8 cellular contexts compared by ENCODE assay signal in the genomic region with DNA sequence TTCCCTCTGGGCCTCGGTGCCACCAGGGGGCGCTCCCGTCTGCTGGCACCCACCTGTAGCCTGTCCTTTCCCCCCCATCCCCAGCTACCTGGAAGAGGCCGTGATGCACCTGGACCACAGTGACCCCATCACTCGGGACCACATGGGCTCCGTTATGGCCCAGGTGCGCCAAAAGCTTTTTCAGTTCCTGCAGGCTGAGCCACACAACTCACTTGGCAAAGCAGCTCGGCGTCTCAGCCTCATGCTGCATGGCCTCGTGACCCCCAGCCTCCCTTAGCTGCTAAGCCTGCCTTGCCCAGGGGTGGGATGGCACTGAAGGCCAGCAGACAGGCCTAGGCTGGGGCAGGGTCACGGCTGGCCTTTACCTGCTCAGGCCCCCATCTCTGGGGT. TPM values are rescaled to one million over a fixed set of nuclear protein-coding genes. Genes with fewer than 3 reads are reported as not detected.
DNase-seq lines count a peak whose midpoint lies in the region; ATAC-seq, FAIRE-seq and TF ChIP-seq lines count a peak whose summit lies in the region.

No MANE protein-coding gene starts in this region.

- H3K9me3 ChIP-seq in neuronal stem cell (replicated peaks in 1 of 2; ENCODE audit: control insufficient read depth in 2 of 2, insufficient read depth in 1 of 2, low read depth in 1 of 2, low read length in 2 of 2) = peaks cover 0 to 1% of the 10 kb centered on the region in 2 donors
- no peaks in the 10 kb centered on the region for H3K9me3 ChIP-seq in mesenchymal stem cell (ENCODE audit: control insufficient read depth, low read length)

- peak; percentile 93 for TF ChIP-seq CTCF in epithelial cell of esophagus (IDR thresholded peaks at IDR 0.05; ENCODE audit: insufficient read depth, low read depth, low read length, missing control alignments)

- peak; percentile 93 for FAIRE-seq in GM12891 (lab: Jason Lieb, UNC)

- H3K4me3 ChIP-seq in epithelial cell of esophagus (ENCODE audit: low read length) (no peak overlapping the region), neuronal stem cell (ENCODE audit: low read length in 2 of 2) (no peak overlapping the region), mesenchymal stem cell (ENCODE audit: insufficient read depth in 1 of 2, low read depth in 1 of 2, low read length in 2 of 2) (peak overlapping the region in 1 of 2 experiments; percentile 20)

- H3K79me1 ChIP-seq in neuronal stem cell (ENCODE audit: low read depth, low read length) = peaks cover 5% of the 10 kb centered on the region
- H3K79me1 ChIP-seq in mesenchymal stem cell (replicated peaks; ENCODE audit: low read length, poor library complexity, severe bottlenecking) = peaks cover 20% of the 10 kb centered on the region

- H2BK12ac ChIP-seq in neuronal stem cell (ENCODE audit: low read length) (no peak overlapping the region), mesenchymal stem cell (ENCODE audit: low read length in 2 of 2) (no peak overlapping the region)

- WGBS in neuronal stem cell (ENCODE audit: extremely low coverage in 2 of 2, insufficient read length in 2 of 2, insufficient replicate concordance in 1 of 2), 2 donors = no CpG with 5 or more reads among the region's 11 CpGs
- WGBS in mesenchymal stem cell = 60% methylated on average over 11 of the region's 11 CpGs

- H3K36me3 ChIP-seq in neuronal stem cell (replicated peaks in 1 of 2; ENCODE audit: control insufficient read depth in 2 of 2, insufficient read depth in 2 of 2, low read length in 2 of 2) = peaks cover 49 to 62% of the 10 kb centered on the region in 2 donors
- H3K36me3 ChIP-seq in mesenchymal stem cell (ENCODE audit: control insufficient read depth in 1 of 2, insufficient read depth in 2 of 2, low read depth in 1 of 2, low read length in 2 of 2) = peaks cover 56 to 89% of the 10 kb centered on the region in 2 experiments

- H2BK120ac ChIP-seq in neuronal stem cell (ENCODE audit: low read depth, low read length) = no peak overlapping the region
- no peak overlapping the region for H2BK120ac ChIP-seq in mesenchymal stem cell (ENCODE audit: low read depth, low read length)

- no peak for ATAC-seq in HG03432 (IDR thresholded peaks at IDR 0.05; ENCODE audit: unreplicated experiment)

- no peak overlapping the region for H2BK5ac ChIP-seq in neuronal stem cell (ENCODE audit: low read length)
- H2BK5ac ChIP-seq in mesenchymal stem cell (ENCODE audit: low read depth, low read length, poor library complexity, severe bottlenecking) = no peak overlapping the region

- H3K23ac ChIP-seq in neuronal stem cell (ENCODE audit: low read depth, low read length, poor library complexity) (peak overlapping the region; percentile 16), mesenchymal stem cell (ENCODE audit: low read length in 2 of 2) (no peak overlapping the region)

- H2AFZ ChIP-seq in neuronal stem cell (ENCODE audit: low read length) (no peak overlapping the region), mesenchymal stem cell (ENCODE audit: low read depth, low read length) (no peak overlapping the region)

- H3K18ac ChIP-seq in neuronal stem cell (ENCODE audit: low read length) (peak overlapping the region; percentile 12), mesenchymal stem cell (ENCODE audit: low read depth in 1 of 2, low read length in 2 of 2) (no peak overlapping the region)

- H2BK15ac ChIP-seq in neuronal stem cell (ENCODE audit: low read length) = no peak overlapping the region
- H2BK15ac ChIP-seq in mesenchymal stem cell (ENCODE audit: low read depth, poor library complexity, severe bottlenecking) = no peak overlapping the region

- H3K4me1 ChIP-seq in neuronal stem cell (ENCODE audit: control insufficient read depth in 2 of 2, insufficient read depth in 1 of 2, low read depth in 1 of 2, low read length in 2 of 2) (peaks cover 0 to 3% of the 10 kb centered on the region in 2 donors), mesenchymal stem cell (ENCODE audit: control insufficient read depth, insufficient read depth, low read depth, low read length) (peaks cover 9% of the 10 kb centered on the region)

- no peak overlapping the region for H3K14ac ChIP-seq in neuronal stem cell (ENCODE audit: low read length)
- no peak overlapping the region for H3K14ac ChIP-seq in mesenchymal stem cell (ENCODE audit: low read length in 2 of 2)

- TF ChIP-seq POLR2A in GM12891 (IDR thresholded peaks at IDR 0.05; ENCODE audit: low read depth, low read length) = no peak

- no peaks in the 10 kb centered on the region for H3K27me3 ChIP-seq in neuronal stem cell (ENCODE audit: control insufficient read depth in 3 of 3, insufficient read depth in 3 of 3, low read depth in 1 of 3, low read length in 3 of 3)
- no peaks in the 10 kb centered on the region for H3K27me3 ChIP-seq in mesenchymal stem cell (ENCODE audit: control insufficient read depth in 1 of 2, insufficient read depth in 1 of 2, low read length in 2 of 2)

- H3K4ac ChIP-seq in neuronal stem cell (ENCODE audit: low read length) (no peak overlapping the region), mesenchymal stem cell (ENCODE audit: low read depth in 1 of 2, low read length in 2 of 2) (no peak overlapping the region)

- H4K8ac ChIP-seq in neuronal stem cell (ENCODE audit: low read depth, low read length) (no peak overlapping the region), mesenchymal stem cell (ENCODE audit: low read length) (no peak overlapping the region)

- H2AK5ac ChIP-seq in neuronal stem cell (ENCODE audit: low read depth, low read length) = no peak overlapping the region
- no peak overlapping the region for H2AK5ac ChIP-seq in mesenchymal stem cell (ENCODE audit: low read length, severe bottlenecking)

- H3K27ac ChIP-seq in neuronal stem cell (replicated peaks; ENCODE audit: low read length) (peak overlapping the region; percentile 42), mesenchymal stem cell (ENCODE audit: low read length, poor library complexity, severe bottlenecking) (no peak overlapping the region)

- H3K4me2 ChIP-seq in neuronal stem cell (ENCODE audit: insufficient read depth, low read length, poor library complexity, severe bottlenecking) (no peak overlapping the region), mesenchymal stem cell (ENCODE audit: low read length, poor library complexity, severe bottlenecking) (no peak overlapping the region)

- H4K91ac ChIP-seq in neuronal stem cell (ENCODE audit: low read depth, low read length, poor library complexity) (no peak overlapping the region), mesenchymal stem cell (ENCODE audit: low read length) (no peak overlapping the region)

- DNase-seq in GM12891 (ENCODE audit: insufficient read length, low spot score) (peak; percentile 93), NCI-H2107 (lab: John Stamatoyannopoulos, UW) (peak; percentile 29), epithelial cell of esophagus (ENCODE audit: low read depth) (peak; percentile 76), neuronal stem cell (ENCODE audit: low spot score) (peak; percentile 45), superior temporal gyrus (ENCODE audit: extremely low spot score) (peak; percentile 50), mesenchymal stem cell (no peak)
- DNase-seq in activated CD8-positive, alpha-beta memory T cell treated with anti-CD3 and anti-CD28 coated beads, Interleukin-2, amount 50 U/mL, for 24 hours (ENCODE audit: extremely low read depth) = peak; percentile 23

- H3K9ac ChIP-seq in neuronal stem cell (ENCODE audit: low read depth, low read length, poor library complexity) (no peak overlapping the region), mesenchymal stem cell (ENCODE audit: low read length) (no peak overlapping the region)

TF ChIP-seq in GM12891, 5 proteins besides CTCF, POLR2A, EP300 and RAD21:
- TF ChIP-seq TAF1 (IDR thresholded peaks at IDR 0.05; ENCODE audit: low read depth, low read length) = no peak
- TF ChIP-seq POLR2AphosphoS5 (IDR thresholded peaks at IDR 0.05; ENCODE audit: low read depth, low read length) = no peak
- TF ChIP-seq PAX5 (IDR thresholded peaks at IDR 0.05; ENCODE audit: insufficient read depth, low read length, severe bottlenecking) = no peak
- TF ChIP-seq SPI1 (IDR thresholded peaks at IDR 0.05; ENCODE audit: low read depth, low read length) = no peak
- TF ChIP-seq POU2F2 (IDR thresholded peaks at IDR 0.05; ENCODE audit: low read depth, low read length) = no peak

RNA-seq across cellular contexts. Expression of a gene that starts 0.8 kb away (rescaled TPM):
- 1.6 TPM for polyA plus RNA-seq in GM12891 (2012; ENCODE audit: low read depth, missing spikeins)
- 0.70 TPM for polyA plus RNA-seq in neuronal stem cell (2013, experiment 1 of 2)
- polyA plus RNA-seq in neuronal stem cell (2013, experiment 2 of 2) = 0.42 TPM
- 0.30 TPM for polyA plus RNA-seq in mesenchymal stem cell (2013, experiment 1 of 2)
- polyA plus RNA-seq in mesenchymal stem cell (2013, experiment 2 of 2) = 0.37 TPM

RNA-seq across cellular contexts. Expression of a gene that starts 9.2 kb away (rescaled TPM):
- 12.3 TPM for polyA plus RNA-seq in GM12891 (2012; ENCODE audit: low read depth, missing spikeins)
- 34.6 TPM for polyA plus RNA-seq in neuronal stem cell (2013, experiment 1 of 2)
- polyA plus RNA-seq in neuronal stem cell (2013, experiment 2 of 2) = 30.4 TPM
- polyA plus RNA-seq in mesenchymal stem cell (2013, experiment 1 of 2) = 17.8 TPM
- 21.8 TPM for polyA plus RNA-seq in mesenchymal stem cell (2013, experiment 2 of 2)

RNA-seq across cellular contexts. Expression of a gene that starts 11.0 kb away (rescaled TPM):
- polyA plus RNA-seq in GM12891 (2012; ENCODE audit: low read depth, missing spikeins) = 42.0 TPM
- 30.9 TPM for polyA plus RNA-seq in neuronal stem cell (2013, experiment 1 of 2)
- polyA plus RNA-seq in neuronal stem cell (2013, experiment 2 of 2) = 27.6 TPM
- polyA plus RNA-seq in mesenchymal stem cell (2013, experiment 1 of 2) = 30.6 TPM
- polyA plus RNA-seq in mesenchymal stem cell (2013, experiment 2 of 2) = 27.9 TPM

RNA-seq across cellular contexts. Expression of a gene that starts 36.4 kb away (rescaled TPM):
- polyA plus RNA-seq in GM12891 (2012; ENCODE audit: low read depth, missing spikeins) = 28.0 TPM
- polyA plus RNA-seq in neuronal stem cell (2013, experiment 1 of 2) = 34.0 TPM
- polyA plus RNA-seq in neuronal stem cell (2013, experiment 2 of 2) = 31.3 TPM
- 25.8 TPM for polyA plus RNA-seq in mesenchymal stem cell (2013, experiment 1 of 2)
- 23.6 TPM for polyA plus RNA-seq in mesenchymal stem cell (2013, experiment 2 of 2)

RNA-seq across cellular contexts. Expression of a gene that starts 37.1 kb away (rescaled TPM):
- 155 TPM for polyA plus RNA-seq in GM12891 (2012; ENCODE audit: low read depth, missing spikeins)
- 276 TPM for polyA plus RNA-seq in neuronal stem cell (2013, experiment 1 of 2)
- polyA plus RNA-seq in neuronal stem cell (2013, experiment 2 of 2) = 280 TPM
- polyA plus RNA-seq in mesenchymal stem cell (2013, experiment 1 of 2) = 230 TPM
- 226 TPM for polyA plus RNA-seq in mesenchymal stem cell (2013, experiment 2 of 2)
